Comparison of ENCODE assay signal across 12 cellular contexts in genomic region chr15:46222861-46223260, GRCh38.
DNase-seq lines count a peak whose midpoint lies in the region; ATAC-seq and TF ChIP-seq lines count a peak whose summit lies in the region.
"Had no signal": no experiment of that assay in that cellular context is flagged by ENCODE, and none has a peak within 500 bp of the region (broad histone marks: within the 10 kb centered on the region; RNA-seq: fewer than 3 reads in every experiment).

No MANE protein-coding gene starts in this region.

- H3K56ac ChIP-seq in H9 (ENCODE audit: insufficient read length, low read depth, low read length): no peak overlapping the region

- H3K79me2 ChIP-seq in H9 (ENCODE audit: insufficient read depth, low read length): no peaks in the 10 kb centered on the region

- no peaks in the 10 kb centered on the region for H3K27me3 ChIP-seq in H9 (ENCODE audit: insufficient read depth, low read length)

- in situ Hi-C loops in G401 (cut with HindIII; ENCODE audit: low sequenced_read_pairs): no loop called here

- no peak overlapping the region for H3T11ph ChIP-seq in H9 (ENCODE audit: low read length)

- no peak overlapping the region for H2BK20ac ChIP-seq in H9 (ENCODE audit: low read depth, low read length, poor library complexity, severe bottlenecking)

- no peak overlapping the region for H3K4ac ChIP-seq in H9 (ENCODE audit: low read depth, low read length)

- H2BK5ac ChIP-seq in H9 (ENCODE audit: insufficient read length, low read length): no peak overlapping the region

- H3K79me1 ChIP-seq in H9 (ENCODE audit: insufficient read depth, low read depth, low read length, poor library complexity, severe bottlenecking): no peaks in the 10 kb centered on the region

- H3K9ac ChIP-seq in H9 (ENCODE audit: extremely low read depth, insufficient read length, low read length): no peak overlapping the region

- H3K9me3 ChIP-seq in H9 (ENCODE audit: control insufficient read depth, low read depth, low read length): no peaks in the 10 kb centered on the region
- H3K9me3 ChIP-seq: BE2C, HAP-1 had no signal

- H4K20me1 ChIP-seq in H9 (ENCODE audit: control insufficient read depth, insufficient read depth, insufficient read length): no peaks in the 10 kb centered on the region

- H3K4me3 Mint-ChIP-seq in H9: no peak overlapping the region
- H3K4me3 Mint-ChIP-seq: CD4-positive, alpha-beta memory T cell had no signal

- H3K27me3 Mint-ChIP-seq in H9 (ENCODE audit: low read depth): peaks cover 26% of the 10 kb centered on the region
- H3K27me3 Mint-ChIP-seq: CD4-positive, alpha-beta memory T cell had no signal

- H3K18ac ChIP-seq in H9 (ENCODE audit: insufficient read length, low read depth, low read length): no peak overlapping the region

- no peak for ATAC-seq in GM19397 (IDR thresholded peaks at IDR 0.05; ENCODE audit: unreplicated experiment)
- ATAC-seq in HG03280 (IDR thresholded peaks at IDR 0.05; ENCODE audit: unreplicated experiment): no peak

- H3K4me1 ChIP-seq in H9 (ENCODE audit: insufficient read depth, low read length): no peaks in the 10 kb centered on the region
- H3K4me1 ChIP-seq: BE2C, HAP-1 had no signal

- no peaks in the 10 kb centered on the region for H3K36me3 Mint-ChIP-seq in H9 (ENCODE audit: insufficient read depth in 1 of 3, low read depth in 3 of 3)
- H3K36me3 Mint-ChIP-seq: CD4-positive, alpha-beta memory T cell had no signal

- H2BK15ac ChIP-seq in H9 (ENCODE audit: low read depth, low read length): no peak overlapping the region

- no peak overlapping the region for H3K23ac ChIP-seq in H9 (ENCODE audit: insufficient read length, low read depth, low read length)

- no peak overlapping the region for H2AFZ ChIP-seq in H9 (ENCODE audit: low read length)

- H3K27ac Mint-ChIP-seq in H9: no peak overlapping the region
- H3K27ac Mint-ChIP-seq: CD4-positive, alpha-beta memory T cell had no signal

- no peak overlapping the region for H4K91ac ChIP-seq in H9 (ENCODE audit: insufficient read length, low read depth, low read length)

- DNase-seq in G401 (ENCODE audit: low spot score) (peak; percentile 48), NCI-H82 (lab: John Stamatoyannopoulos, UW) (peak; percentile 78), middle frontal gyrus (ENCODE audit: extremely low spot score, low spot score) (peak; percentile 12), RPMI8226 (no peak), H9 (no peak)
- DNase-seq: BE2C; CD4-positive, alpha-beta memory T cell; GOT3 had no signal

- no peak overlapping the region for H3K27ac ChIP-seq in H9 (ENCODE audit: insufficient read length, low read depth, low read length)
- H3K27ac ChIP-seq: C4-2B had no signal

- H3K4me1 Mint-ChIP-seq in H9: no peaks in the 10 kb centered on the region
- H3K4me1 Mint-ChIP-seq: CD4-positive, alpha-beta memory T cell had no signal

- no peaks in the 10 kb centered on the region for H3K23me2 ChIP-seq in H9 (ENCODE audit: insufficient read length, low read depth, low read length, poor library complexity, severe bottlenecking)

- H4K8ac ChIP-seq in H9 (replicated peaks; ENCODE audit: insufficient read length, low read depth, low read length): no peak overlapping the region

- H2BK120ac ChIP-seq in H9 (ENCODE audit: low read depth, low read length, poor library complexity, severe bottlenecking): no peak overlapping the region

- no peak overlapping the region for H2AK5ac ChIP-seq in H9 (ENCODE audit: insufficient read length, low read length)

- H3K14ac ChIP-seq in H9 (ENCODE audit: insufficient read depth, low read length): no peak overlapping the region

- no peak for TF ChIP-seq CTCF in H9 (conservative IDR thresholded peaks at IDR 0.05)

- no peak overlapping the region for H3K4me2 ChIP-seq in H9 (ENCODE audit: insufficient read depth, insufficient read length, low read length)

- no peak overlapping the region for H4K5ac ChIP-seq in H9 (ENCODE audit: insufficient read length, low read depth, low read length)

- no CpG with 5 or more reads among the region's 2 CpGs for WGBS in H9 (ENCODE audit: extremely low coverage, insufficient read length, low lambda C conversion rate)

- H3K9me3 Mint-ChIP-seq in H9: no peaks in the 10 kb centered on the region

- H2BK12ac ChIP-seq in H9 (ENCODE audit: insufficient read length, low read depth, low read length): no peak overlapping the region

Comparison
In these comparisons a context has a peak if more than half of its experiments do, and no peak if none do; other contexts are left out.
1. DNase-seq: peak in G401 (single experiment), NCI-H82 (single experiment) and middle frontal gyrus (single experiment); none in RPMI8226 (single experiment) and H9 (single experiment).